16 cellular contexts compared by ENCODE assay signal in genomic region chr22:49797706-49798105, GRCh38. TPM values are rescaled to one million over a fixed set of nuclear protein-coding genes. Genes with fewer than 3 reads are reported as not detected.
DNase-seq lines count a peak whose midpoint lies in the region; TF ChIP-seq lines count a peak whose summit lies in the region.
"Had no signal": no experiment of that assay in that cellular context is flagged by ENCODE, and none has a peak within 500 bp of the region (broad histone marks: within the 10 kb centered on the region; RNA-seq: fewer than 3 reads in every experiment).

No MANE protein-coding gene starts in this region.

- no peak overlapping the region for H2BK120ac ChIP-seq in neuronal stem cell (ENCODE audit: low read depth, low read length)

- H4K8ac ChIP-seq in neuronal stem cell (ENCODE audit: low read depth, low read length): peak overlapping the region; percentile 32

- H3K4me2 ChIP-seq in neuronal stem cell (ENCODE audit: insufficient read depth, low read length, poor library complexity, severe bottlenecking): no peak overlapping the region
- H3K4me2 ChIP-seq: BLaER1 treated with 17β-estradiol and CSF1 and Interleukin-3, amounts not matched to agents 10 nM and 100 nM had no signal

- peak; percentile 55 for DNase-seq in LNCaP clone FGC (ENCODE audit: low read depth)
- DNase-seq in cerebellar cortex (ENCODE audit: low spot score): peak; percentile 23
- no peak for DNase-seq in neuronal stem cell (ENCODE audit: low spot score)
- DNase-seq in NCI-H2107 treated with DMSO at 0.1 percent for 48 hours (lab: John Stamatoyannopoulos, UW; ENCODE audit: unreplicated experiment): no peak
- no peak for DNase-seq in amygdala (lab: John Stamatoyannopoulos, UW)
- DNase-seq in activated CD4-positive, alpha-beta T cell treated with anti-CD3 and anti-CD28 coated beads, Interleukin-2, amount 10 ng/mL, durations not matched to agents 24 days and 14 days: no peak
- DNase-seq: Caco-2; CD4-positive, CD25-positive, alpha-beta regulatory T cell; DMS79 treated with DMSO at 0.1 percent for 48 hours; GF-D8; GOT3; H7; HFFc6 had no signal

- H3K14ac ChIP-seq in neuronal stem cell (ENCODE audit: low read length): no peak overlapping the region

- no peak overlapping the region for H2BK12ac ChIP-seq in neuronal stem cell (ENCODE audit: low read length)

- WGBS in neuronal stem cell (ENCODE audit: extremely low coverage in 2 of 2, insufficient read length in 2 of 2, insufficient replicate concordance in 1 of 2), 2 donors: no CpG with 5 or more reads among the region's 22 CpGs

- H3K9ac ChIP-seq in neuronal stem cell (ENCODE audit: low read depth, low read length, poor library complexity): no peak overlapping the region
- H3K9ac ChIP-seq: BLaER1 treated with 17β-estradiol and CSF1 and Interleukin-3, amounts not matched to agents 10 nM and 100 nM had no signal

- H3K27me3 ChIP-seq in neuronal stem cell (ENCODE audit: control insufficient read depth in 3 of 3, insufficient read depth in 3 of 3, low read depth in 1 of 3, low read length in 3 of 3): no peaks in the 10 kb centered on the region
- H3K27me3 ChIP-seq: BLaER1 treated with 17β-estradiol and CSF1 and Interleukin-3, amounts not matched to agents 10 nM and 100 nM had no signal

- H3K4ac ChIP-seq in neuronal stem cell (ENCODE audit: low read length): no peak overlapping the region

- H3K9me3 ChIP-seq in neuronal stem cell (replicated peaks in 1 of 2; ENCODE audit: control insufficient read depth in 2 of 2, insufficient read depth in 1 of 2, low read depth in 1 of 2, low read length in 2 of 2): no peaks in the 10 kb centered on the region
- H3K9me3 ChIP-seq: BLaER1 treated with 17β-estradiol and CSF1 and Interleukin-3, amounts not matched to agents 10 nM and 100 nM; Caco-2 had no signal

- H3K36me3 ChIP-seq in neuronal stem cell (replicated peaks in 1 of 2; ENCODE audit: control insufficient read depth in 2 of 2, insufficient read depth in 2 of 2, low read length in 2 of 2): peaks cover 56 to 95% of the 10 kb centered on the region in 2 donors

- peaks cover 39% of the 10 kb centered on the region for H3K79me1 ChIP-seq in neuronal stem cell (ENCODE audit: low read depth, low read length)

- no peak overlapping the region for H4K91ac ChIP-seq in neuronal stem cell (ENCODE audit: low read depth, low read length, poor library complexity)

- H3K4me3 ChIP-seq in LNCaP clone FGC (ENCODE audit: low read depth, low read length) (no peak overlapping the region), neuronal stem cell (ENCODE audit: low read length in 2 of 2) (no peak overlapping the region)
- H3K4me3 ChIP-seq: BLaER1 treated with 17β-estradiol and CSF1 and Interleukin-3, amounts not matched to agents 10 nM and 100 nM had no signal

- no peaks in the 10 kb centered on the region for H3K9me3 Mint-ChIP-seq in activated CD4-positive, alpha-beta T cell treated with anti-CD3 and anti-CD28 coated beads, Interleukin-2, amount 10 ng/mL, durations not matched to agents 24 days and 14 days
- H3K9me3 Mint-ChIP-seq: HFFc6 had no signal

- no peak overlapping the region for H3K27ac Mint-ChIP-seq in activated CD4-positive, alpha-beta T cell treated with anti-CD3 and anti-CD28 coated beads, Interleukin-2, amount 10 ng/mL, durations not matched to agents 24 days and 14 days
- H3K27ac Mint-ChIP-seq: B cell; CD4-positive, CD25-positive, alpha-beta regulatory T cell; HFFc6 had no signal

- H2BK5ac ChIP-seq in neuronal stem cell (ENCODE audit: low read length): no peak overlapping the region

- H3K36me3 Mint-ChIP-seq in activated CD4-positive, alpha-beta T cell treated with anti-CD3 and anti-CD28 coated beads, Interleukin-2, amount 10 ng/mL, durations not matched to agents 24 days and 14 days (ENCODE audit: low read depth): peaks cover 51% of the 10 kb centered on the region

- no peak overlapping the region for H3K23ac ChIP-seq in neuronal stem cell (ENCODE audit: low read depth, low read length, poor library complexity)

- H3K27ac ChIP-seq in neuronal stem cell (replicated peaks; ENCODE audit: low read length): no peak overlapping the region
- H3K27ac ChIP-seq: BLaER1 treated with 17β-estradiol and CSF1 and Interleukin-3, amounts not matched to agents 10 nM and 100 nM; HL-60 had no signal

- TF ChIP-seq CTCF in LNCaP clone FGC (IDR thresholded peaks at IDR 0.05; ENCODE audit: control insufficient read depth, extremely low read depth, insufficient read depth): no peak

- no peak overlapping the region for H2AFZ ChIP-seq in neuronal stem cell (ENCODE audit: low read length)

- H3K4me1 Mint-ChIP-seq in activated CD4-positive, alpha-beta T cell treated with anti-CD3 and anti-CD28 coated beads, Interleukin-2, amount 10 ng/mL, durations not matched to agents 24 days and 14 days: peaks cover 12% of the 10 kb centered on the region

- H3K18ac ChIP-seq in neuronal stem cell (ENCODE audit: low read length): no peak overlapping the region

- H2BK15ac ChIP-seq in neuronal stem cell (ENCODE audit: low read length): no peak overlapping the region

- no peak overlapping the region for H3K4me3 Mint-ChIP-seq in activated CD4-positive, alpha-beta T cell treated with anti-CD3 and anti-CD28 coated beads, Interleukin-2, amount 10 ng/mL, durations not matched to agents 24 days and 14 days
- H3K4me3 Mint-ChIP-seq: B cell, HFFc6 had no signal

- H2AK5ac ChIP-seq in neuronal stem cell (ENCODE audit: low read depth, low read length): no peak overlapping the region

- intact Hi-C loops in activated CD4-positive, alpha-beta T cell treated with anti-CD3 and anti-CD28 coated beads, Interleukin-2, amount 10 ng/mL, durations not matched to agents 24 days and 14 days (cut with micrococcal nuclease): no loop called here

- peaks cover 0 to 2% of the 10 kb centered on the region in 2 donors for H3K4me1 ChIP-seq in neuronal stem cell (ENCODE audit: control insufficient read depth in 2 of 2, insufficient read depth in 1 of 2, low read depth in 1 of 2, low read length in 2 of 2)
- H3K4me1 ChIP-seq: Caco-2 had no signal

- no peaks in the 10 kb centered on the region for H3K27me3 Mint-ChIP-seq in activated CD4-positive, alpha-beta T cell treated with anti-CD3 and anti-CD28 coated beads, Interleukin-2, amount 10 ng/mL, durations not matched to agents 24 days and 14 days
- H3K27me3 Mint-ChIP-seq: B cell; CD4-positive, CD25-positive, alpha-beta regulatory T cell had no signal

RNA-seq across cellular contexts. Expression of gene BRD1, which starts 30.0 kb away (rescaled TPM):
- polyA plus RNA-seq in neuronal stem cell (2013, experiment 1 of 2): 21.8 TPM
- polyA plus RNA-seq in neuronal stem cell (2013, experiment 2 of 2): 22.7 TPM
- 36.2 and 43.2 TPM in 2 replicates for total RNA-seq in activated CD4-positive, alpha-beta T cell treated with anti-CD3 and anti-CD28 coated beads, Interleukin-2, amount 10 ng/mL, durations not matched to agents 24 days and 14 days

RNA-seq across cellular contexts. Expression of gene ZBED4, which starts 55.9 kb away (rescaled TPM):
- polyA plus RNA-seq in neuronal stem cell (2013, experiment 1 of 2): 22.2 TPM
- polyA plus RNA-seq in neuronal stem cell (2013, experiment 2 of 2): 22.3 TPM
- 18.2 and 19.8 TPM in 2 replicates for total RNA-seq in activated CD4-positive, alpha-beta T cell treated with anti-CD3 and anti-CD28 coated beads, Interleukin-2, amount 10 ng/mL, durations not matched to agents 24 days and 14 days

Comparison
In these comparisons a context has a peak if more than half of its experiments do, and no peak if none do; other contexts are left out.
1. DNase-seq: peak in LNCaP clone FGC (single experiment) and cerebellar cortex (single experiment); none in neuronal stem cell (single experiment), NCI-H2107 treated with DMSO at 0.1 percent for 48 hours (single experiment), amygdala (0 of 56) and activated CD4-positive, alpha-beta T cell treated with anti-CD3 and anti-CD28 coated beads, Interleukin-2, amount 10 ng/mL, durations not matched to agents 24 days and 14 days (single experiment).